Comparison of ENCODE assay signal across 13 cellular contexts in genomic region chr1:26701995-26702679, GRCh38. TPM values are rescaled to one million over a fixed set of nuclear protein-coding genes. Genes with fewer than 3 reads are reported as not detected.
DNase-seq lines count a peak whose midpoint lies in the region; ATAC-seq, FAIRE-seq and TF ChIP-seq lines count a peak whose summit lies in the region.
"Had no signal": no experiment of that assay in that cellular context is flagged by ENCODE, and none has a peak within 500 bp of the region (broad histone marks: within the 10 kb centered on the region; RNA-seq: fewer than 3 reads in every experiment).

No MANE protein-coding gene starts in this region.

- H3K4me3 ChIP-seq in SK-N-SH (ENCODE audit: low read depth in 2 of 2, low read length in 1 of 2) (no peak overlapping the region), right lobe of liver (no peak overlapping the region), upper lobe of left lung (no peak overlapping the region)

- TF ChIP-seq RAD21 in SK-N-SH (IDR thresholded peaks at IDR 0.05; ENCODE audit: low read length): no peak

- TF ChIP-seq EP300 in SK-N-SH (IDR thresholded peaks at IDR 0.05; ENCODE audit: borderline replicate concordance in 1 of 2, low read depth in 1 of 2, low read length in 1 of 2): no peak
- TF ChIP-seq EP300 in upper lobe of left lung (IDR thresholded peaks at IDR 0.05): no peak

- no peaks in the 10 kb centered on the region for H3K9me2 ChIP-seq in SK-N-SH

- no peaks in the 10 kb centered on the region for H3K9me3 ChIP-seq in SK-N-SH
- H3K9me3 ChIP-seq in right lobe of liver: no peaks in the 10 kb centered on the region
- H3K9me3 ChIP-seq in upper lobe of left lung: no peaks in the 10 kb centered on the region
- H3K9me3 ChIP-seq: spleen had no signal

- no peak overlapping the region; the same call in 1 of the 2 replicates for H3K9ac ChIP-seq in SK-N-SH

- DNase-seq in SK-N-SH (no peak), right lobe of liver (no peak), upper lobe of left lung (no peak), D721Med (ENCODE audit: insufficient read length, low spot score) (no peak)
- DNase-seq: amygdala, left colon, spleen had no signal

- H3K36me3 ChIP-seq in SK-N-SH (replicated peaks in 1 of 2; ENCODE audit: control insufficient read depth in 1 of 2, insufficient read depth in 2 of 2, low read length in 1 of 2) (peaks cover 0 to 12% of the 10 kb centered on the region in 2 experiments), right lobe of liver (no peaks in the 10 kb centered on the region), upper lobe of left lung (no peaks in the 10 kb centered on the region)
- H3K36me3 ChIP-seq: spleen had no signal

- H3K4me1 Mint-ChIP-seq in activated T-helper 17 cell treated with anti-CD3 and anti-CD28 coated beads, Interleukin-2, amount 50 U/mL, for 72 hours: peaks cover 31% of the 10 kb centered on the region

- peaks cover 97% of the 10 kb centered on the region for H3K79me2 ChIP-seq in SK-N-SH (ENCODE audit: insufficient read depth)

- peaks cover 21% of the 10 kb centered on the region for H3K36me3 Mint-ChIP-seq in activated T-helper 17 cell treated with anti-CD3 and anti-CD28 coated beads, Interleukin-2, amount 50 U/mL, for 72 hours (ENCODE audit: low read depth)

- no peak overlapping the region for H2AFZ ChIP-seq in SK-N-SH (ENCODE audit: low read depth)

- no peak overlapping the region; a peak in 2 of 4 replicates for H3K27ac ChIP-seq in SK-N-SH (ENCODE audit: low read depth in 2 of 2, low read length in 1 of 2)
- peak overlapping the region in 2 of 3 donors; percentile 18 to 41 for H3K27ac ChIP-seq in right lobe of liver
- peak overlapping the region in 3 of 4 donors; percentile 43 to 47 (median 46) for H3K27ac ChIP-seq in upper lobe of left lung

- TF ChIP-seq CTCF in SK-N-SH (IDR thresholded peaks at IDR 0.05): no peak
- TF ChIP-seq CTCF in right lobe of liver (IDR thresholded peaks at IDR 0.05): no peak
- TF ChIP-seq CTCF in upper lobe of left lung (IDR thresholded peaks at IDR 0.05): no peak
- TF ChIP-seq CTCF in D721Med (IDR thresholded peaks at IDR 0.05; ENCODE audit: insufficient read depth, missing control alignments): no peak

- no peak for ATAC-seq in SK-N-SH treated with all-trans-retinoic acid at 6 μM for 48 hours
- peak; percentile 4 for ATAC-seq in activated T-helper 17 cell treated with anti-CD3 and anti-CD28 coated beads, Interleukin-2, amount 50 U/mL, for 72 hours (replicated peaks)
- no peak for ATAC-seq in right lobe of liver
- ATAC-seq in upper lobe of left lung (ENCODE audit: low FRiP score in 2 of 2): no peak
- ATAC-seq in GM21381 (IDR thresholded peaks at IDR 0.05; ENCODE audit: unreplicated experiment): no peak
- ATAC-seq in HG03565 (IDR thresholded peaks at IDR 0.05; ENCODE audit: unreplicated experiment): no peak
- ATAC-seq: left colon had no signal

- peaks cover 33% of the 10 kb centered on the region for H3F3A ChIP-seq in SK-N-SH (replicated peaks; ENCODE audit: insufficient read depth)

- no peaks in the 10 kb centered on the region for H3K9me3 Mint-ChIP-seq in activated T-helper 17 cell treated with anti-CD3 and anti-CD28 coated beads, Interleukin-2, amount 50 U/mL, for 72 hours

- 75% methylated on average over 4 of the region's 4 CpGs for WGBS in SK-N-SH (ENCODE audit: low lambda C conversion rate)
- WGBS in right lobe of liver (ENCODE audit: insufficient coverage, low coverage, low lambda C conversion rate, missing lambda C conversion rate): 9% methylated on average over 4 of the region's 4 CpGs
- WGBS in upper lobe of left lung, 2 donors: 13 to 19% methylated on average over 4 of the region's 4 CpGs

- intact Hi-C loops in right lobe of liver (cut with DNase I): loop anchor here (10.0 kb wide), 2 partner anchors 73 to 83 kb away; partner anchors contain the start of gene PIGV (in 1 of the 2)

- H3K4me3 Mint-ChIP-seq in activated T-helper 17 cell treated with anti-CD3 and anti-CD28 coated beads, Interleukin-2, amount 50 U/mL, for 72 hours: no peak overlapping the region

- POLR2A ChIA-PET in SK-N-SH (lab: Yijun Ruan, JAX): interaction anchor here (1.2 to 1.8 kb wide), 2 partner anchors 82 to 85 kb away, joined by 3 to 6 read pairs; partner anchors contain the start of gene PIGV

- CTCF ChIA-PET in SK-N-SH (lab: Yijun Ruan, JAX): interaction anchor here (0.9 to 4.9 kb wide), 6 partner anchors 10 to 92 kb away, joined by 3 to 32 read pairs (median 4); partner anchors contain the start of gene PIGV

- FAIRE-seq in D721Med (lab: Jason Lieb, UNC): no peak
- FAIRE-seq: A204.1, HTR-8/SVneo had no signal

- peak overlapping the region; percentile 88 for H3K4me2 ChIP-seq in SK-N-SH

- H4K20me1 ChIP-seq in SK-N-SH (ENCODE audit: insufficient read depth): peaks cover 97% of the 10 kb centered on the region

- TF ChIP-seq POLR2A in right lobe of liver (IDR thresholded peaks at IDR 0.05) (no peak), upper lobe of left lung (IDR thresholded peaks at IDR 0.05) (no peak)

- H3K27me3 ChIP-seq in SK-N-SH (ENCODE audit: insufficient read depth) (no peaks in the 10 kb centered on the region), right lobe of liver (no peaks in the 10 kb centered on the region), upper lobe of left lung (no peaks in the 10 kb centered on the region)
- H3K27me3 ChIP-seq: spleen had no signal

- H3K4me1 ChIP-seq in SK-N-SH (ENCODE audit: control insufficient read depth in 1 of 2, insufficient read depth in 2 of 2, low read depth in 1 of 2, low read length in 1 of 2): peaks cover 35 to 67% of the 10 kb centered on the region in 2 experiments; a peak in 3 of 4 replicates
- H3K4me1 ChIP-seq in right lobe of liver: peaks cover 0 to 83% (median 35%) of the 10 kb centered on the region in 4 donors
- peaks cover 84 to 89% (median 87%) of the 10 kb centered on the region in 4 donors for H3K4me1 ChIP-seq in upper lobe of left lung

- H3K27me3 Mint-ChIP-seq in activated T-helper 17 cell treated with anti-CD3 and anti-CD28 coated beads, Interleukin-2, amount 50 U/mL, for 72 hours: no peaks in the 10 kb centered on the region

- no peak overlapping the region for H3K27ac Mint-ChIP-seq in activated T-helper 17 cell treated with anti-CD3 and anti-CD28 coated beads, Interleukin-2, amount 50 U/mL, for 72 hours

TF ChIP-seq in SK-N-SH, 30 proteins besides CTCF, POLR2A, EP300 and RAD21:
- no peak for TF ChIP-seq MEF2A (IDR thresholded peaks at IDR 0.05; ENCODE audit: borderline replicate concordance, low read depth)
- TF ChIP-seq, protein P1, sequence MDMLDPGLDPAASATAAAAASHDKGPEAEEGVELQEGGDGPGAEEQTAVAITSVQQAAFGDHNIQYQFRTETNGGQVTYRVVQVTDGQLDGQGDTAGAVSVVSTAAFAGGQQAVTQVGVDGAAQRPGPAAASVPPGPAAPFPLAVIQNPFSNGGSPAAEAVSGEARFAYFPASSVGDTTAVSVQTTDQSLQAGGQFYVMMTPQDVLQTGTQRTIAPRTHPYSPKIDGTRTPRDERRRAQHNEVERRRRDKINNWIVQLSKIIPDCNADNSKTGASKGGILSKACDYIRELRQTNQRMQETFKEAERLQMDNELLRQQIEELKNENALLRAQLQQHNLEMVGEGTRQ (IDR thresholded peaks at IDR 0.05; ENCODE audit: borderline replicate concordance, low read depth, low read length): no peak
- TF ChIP-seq RFX5 (IDR thresholded peaks at IDR 0.05; ENCODE audit: low read length): no peak
- no peak for TF ChIP-seq FOXM1 (IDR thresholded peaks at IDR 0.05; ENCODE audit: low read depth)
- TF ChIP-seq NFIC (IDR thresholded peaks at IDR 0.05; ENCODE audit: borderline replicate concordance): no peak
- TF ChIP-seq RXRA (IDR thresholded peaks at IDR 0.05; ENCODE audit: borderline replicate concordance, low read depth): no peak

TF ChIP-seq in SK-N-SH treated with all-trans-retinoic acid at 6 μM for 48 hours, 23 proteins besides CTCF, POLR2A, EP300 and RAD21:
- TF ChIP-seq BACH2 (CRISPR knock-in tag; IDR thresholded peaks at IDR 0.05; ENCODE audit: borderline replicate concordance): no peak

RNA-seq across cellular contexts. Expression of gene ARID1A, which starts 6.3 kb away (rescaled TPM):
- polyA plus RNA-seq in SK-N-SH (2012; rRNA removed): 14.2 and 26.5 TPM in 2 replicates
- polyA plus RNA-seq in SK-N-SH (2012; cell fraction: cytosol; rRNA removed): 15.6 and 20.3 TPM in 2 replicates
- 58.2 and 65.9 TPM in 2 replicates for polyA plus RNA-seq in SK-N-SH (2012; cell fraction: nucleus; rRNA removed)
- total RNA-seq in activated T-helper 17 cell treated with anti-CD3 and anti-CD28 coated beads, Interleukin-2, amount 50 U/mL, for 72 hours: 10 to 100 TPM; 72.5 to 83.4 TPM
- 10 to 100 TPM; 22.2 to 36.4 (median 29.4) TPM for total RNA-seq in right lobe of liver
- 100 to 1,000 TPM in 1 of 6 donors, 10 to 100 TPM in 5; 61.3 to 102 (median 70.5) TPM for total RNA-seq in upper lobe of left lung

Comparison
In these comparisons a context has a peak if more than half of its experiments do, and no peak if none do; other contexts are left out.
1. H3K27ac ChIP-seq: peak in right lobe of liver (2 of 3) and upper lobe of left lung (3 of 4); none in SK-N-SH (0 of 2).